Comparison of ENCODE assay signal across 1 cellular context in genomic region chr12:39440781-39441180, GRCh38.
TF ChIP-seq lines count a peak whose summit lies in the region.

No MANE protein-coding gene starts in this region.

TF ChIP-seq in K562, 482 proteins besides CTCF, POLR2A, EP300 and RAD21 (continued from another document and continues in another):
- no peak for TF ChIP-seq CUX1 (CRISPR knock-in tag; IDR thresholded peaks at IDR 0.05)
- no peak for TF ChIP-seq ZNF174 (CRISPR knock-in tag; IDR thresholded peaks at IDR 0.05)
- TF ChIP-seq ZNF274 (IDR thresholded peaks at IDR 0.05; ENCODE audit: borderline replicate concordance, low read depth, low read length) = no peak
- peak in 1 of 2 experiments; percentile 48; a peak in 2 of 4 replicates for TF ChIP-seq RCOR1 (IDR thresholded peaks at IDR 0.05; ENCODE audit: borderline replicate concordance in 1 of 2, low read depth in 2 of 2, low read length in 2 of 2)
- TF ChIP-seq TFAM (CRISPR knock-in tag; conservative IDR thresholded peaks at IDR 0.05) = no peak
- TF ChIP-seq MYBL2 (IDR thresholded peaks at IDR 0.05; ENCODE audit: low read depth) = no peak
- TF ChIP-seq MYBL2 (CRISPR knock-in tag; IDR thresholded peaks at IDR 0.05; ENCODE audit: borderline replicate concordance) = no peak
- TF ChIP-seq NCOA1 (IDR thresholded peaks at IDR 0.05; ENCODE audit: low read depth) = 0 out of 2 replicates have a peak, but pooled peaks have one; percentile 22
- no peak for TF ChIP-seq MCM3 (IDR thresholded peaks at IDR 0.05)
- no peak for TF ChIP-seq SIX5 (IDR thresholded peaks at IDR 0.05; ENCODE audit: borderline replicate concordance in 1 of 2, insufficient read depth in 1 of 2, low read depth in 1 of 2, low read length in 2 of 2)
- TF ChIP-seq KDM1A (IDR thresholded peaks at IDR 0.05) = peak; percentile 70 to 74; a peak in 3 of 4 replicates
- no peak for TF ChIP-seq E2F5 (CRISPR knock-in tag; IDR thresholded peaks at IDR 0.05)
- TF ChIP-seq ZFPM2 (CRISPR knock-in tag; IDR thresholded peaks at IDR 0.05) = no peak
- TF ChIP-seq ZC3H11A (IDR thresholded peaks at IDR 0.05; ENCODE audit: low read depth, low read length) = no peak
- no peak for TF ChIP-seq SRSF3 (IDR thresholded peaks at IDR 0.05; ENCODE audit: insufficient read depth, low read length)
- peak; percentile 18; the same call in 1 of the 2 replicates for TF ChIP-seq BHLHE40 (IDR thresholded peaks at IDR 0.05; ENCODE audit: low read length)
- no peak for TF ChIP-seq PREB (CRISPR knock-in tag; IDR thresholded peaks at IDR 0.05)
- 0 out of 2 replicates have a peak, but pooled peaks have one; percentile 18 for TF ChIP-seq SMARCC2 (IDR thresholded peaks at IDR 0.05; ENCODE audit: low read depth)
- TF ChIP-seq ATF3 (IDR thresholded peaks at IDR 0.05) = peak; percentile 31; the same call in 1 of the 2 replicates
- TF ChIP-seq ATF3 (CRISPR knock-in tag; conservative IDR thresholded peaks at IDR 0.05) = no peak
- peak; percentile 48; the same call in 1 of the 2 replicates for TF ChIP-seq MAFK (IDR thresholded peaks at IDR 0.05; ENCODE audit: low read length)
- TF ChIP-seq MNT (conservative IDR thresholded peaks at IDR 0.05) = 0 out of 4 replicates have a peak, but pooled peaks of 1 of the 2 experiments have one; percentile 18
- TF ChIP-seq AFF4 (CRISPR knock-in tag; IDR thresholded peaks at IDR 0.05) = no peak
- peak; percentile 60 for TF ChIP-seq MAFF (IDR thresholded peaks at IDR 0.05; ENCODE audit: low read length)
- TF ChIP-seq ZNF263 (CRISPR knock-in tag; IDR thresholded peaks at IDR 0.05; ENCODE audit: borderline replicate concordance) = no peak
- TF ChIP-seq ESRRA (IDR thresholded peaks at IDR 0.05; ENCODE audit: borderline replicate concordance, low read depth) = no peak
- TF ChIP-seq ZFP1 (CRISPR knock-in tag; IDR thresholded peaks at IDR 0.05) = no peak
- no peak for TF ChIP-seq FIP1L1 (IDR thresholded peaks at IDR 0.05; ENCODE audit: low read depth, low read length, poor library complexity, severe bottlenecking)
- TF ChIP-seq TCF15 (CRISPR knock-in tag; IDR thresholded peaks at IDR 0.05) = no peak
- no peak for TF ChIP-seq CBX2 (IDR thresholded peaks at IDR 0.05; ENCODE audit: insufficient read depth, low read length, poor library complexity, severe bottlenecking)
- TF ChIP-seq SMARCA4 (IDR thresholded peaks at IDR 0.05) = peak; percentile 74
- no peak for TF ChIP-seq KAT2B (IDR thresholded peaks at IDR 0.05; ENCODE audit: low read depth, low read length)
- TF ChIP-seq SP2 (IDR thresholded peaks at IDR 0.05; ENCODE audit: extremely low read depth, low read depth, low read length, poor library complexity, severe bottlenecking) = no peak
- TF ChIP-seq, protein P1, sequence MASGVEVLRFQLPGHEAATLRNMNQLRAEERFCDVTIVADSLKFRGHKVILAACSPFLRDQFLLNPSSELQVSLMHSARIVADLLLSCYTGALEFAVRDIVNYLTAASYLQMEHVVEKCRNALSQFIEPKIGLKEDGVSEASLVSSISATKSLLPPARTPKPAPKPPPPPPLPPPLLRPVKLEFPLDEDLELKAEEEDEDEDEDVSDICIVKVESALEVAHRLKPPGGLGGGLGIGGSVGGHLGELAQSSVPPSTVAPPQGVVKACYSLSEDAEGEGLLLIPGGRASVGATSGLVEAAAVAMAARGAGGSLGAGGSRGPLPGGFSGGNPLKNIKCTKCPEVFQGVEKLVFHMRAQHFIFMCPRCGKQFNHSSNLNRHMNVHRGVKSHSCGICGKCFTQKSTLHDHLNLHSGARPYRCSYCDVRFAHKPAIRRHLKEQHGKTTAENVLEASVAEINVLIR (CRISPR knock-in tag; IDR thresholded peaks at IDR 0.05) = no peak
- no peak for TF ChIP-seq XRCC5 (IDR thresholded peaks at IDR 0.05; ENCODE audit: low read depth, low read length)
- no peak for TF ChIP-seq GTF2E2 (tag; IDR thresholded peaks at IDR 0.05)
- TF ChIP-seq TAF7 (tag; IDR thresholded peaks at IDR 0.05) = no peak
- TF ChIP-seq NUFIP1 (IDR thresholded peaks at IDR 0.05; ENCODE audit: partially characterized antibody) = no peak
- TF ChIP-seq ZNF121 (CRISPR knock-in tag; conservative IDR thresholded peaks at IDR 0.05) = no peak
- no peak for TF ChIP-seq TAF9B (IDR thresholded peaks at IDR 0.05; ENCODE audit: partially characterized antibody)
- TF ChIP-seq NCOR1 (IDR thresholded peaks at IDR 0.05) = no peak
- no peak for TF ChIP-seq RBM34 (IDR thresholded peaks at IDR 0.05; ENCODE audit: borderline replicate concordance, insufficient read depth, low read length)
- no peak for TF ChIP-seq ZNF184 (CRISPR knock-in tag; IDR thresholded peaks at IDR 0.05)
- no peak for TF ChIP-seq ZFP91 (CRISPR knock-in tag; IDR thresholded peaks at IDR 0.05)
- TF ChIP-seq NELFE (IDR thresholded peaks at IDR 0.05; ENCODE audit: insufficient read depth, insufficient read length) = no peak
- peak; percentile 14; the same call in 1 of the 2 replicates for TF ChIP-seq BACH1 (tag; IDR thresholded peaks at IDR 0.05)
- no peak for TF ChIP-seq ILF3 (IDR thresholded peaks at IDR 0.05; ENCODE audit: borderline replicate concordance)
- TF ChIP-seq ETV1 (tag; conservative IDR thresholded peaks at IDR 0.05; ENCODE audit: low read depth) = no peak
- TF ChIP-seq ZNF699 (CRISPR knock-in tag; IDR thresholded peaks at IDR 0.05; ENCODE audit: insufficient replicate concordance) = no peak
- no peak for TF ChIP-seq RFX7 (CRISPR knock-in tag; IDR thresholded peaks at IDR 0.05)
- no peak for TF ChIP-seq ZNF561 (CRISPR knock-in tag; conservative IDR thresholded peaks at IDR 0.05)
- no peak for TF ChIP-seq NFIC (IDR thresholded peaks at IDR 0.05)
- no peak for TF ChIP-seq POLR2AphosphoS5 (IDR thresholded peaks at IDR 0.05; ENCODE audit: control insufficient read depth, insufficient read depth, low read depth, low read length)
- TF ChIP-seq NCOA6 (IDR thresholded peaks at IDR 0.05) = no peak
- TF ChIP-seq ELF4 (CRISPR knock-in tag; IDR thresholded peaks at IDR 0.05) = 0 out of 2 replicates have a peak, but pooled peaks have one; percentile 7
- no peak for TF ChIP-seq ZNF282 (CRISPR knock-in tag; IDR thresholded peaks at IDR 0.05)
- TF ChIP-seq ZNF589 (CRISPR knock-in tag; IDR thresholded peaks at IDR 0.05; ENCODE audit: low read depth) = no peak
- peak; percentile 92 for TF ChIP-seq ZNF316 (IDR thresholded peaks at IDR 0.05)
- TF ChIP-seq RBM25 (IDR thresholded peaks at IDR 0.05; ENCODE audit: low read depth, low read length, severe bottlenecking) = no peak
